1 cellular context compared by ENCODE assay signal in the genomic region with DNA sequence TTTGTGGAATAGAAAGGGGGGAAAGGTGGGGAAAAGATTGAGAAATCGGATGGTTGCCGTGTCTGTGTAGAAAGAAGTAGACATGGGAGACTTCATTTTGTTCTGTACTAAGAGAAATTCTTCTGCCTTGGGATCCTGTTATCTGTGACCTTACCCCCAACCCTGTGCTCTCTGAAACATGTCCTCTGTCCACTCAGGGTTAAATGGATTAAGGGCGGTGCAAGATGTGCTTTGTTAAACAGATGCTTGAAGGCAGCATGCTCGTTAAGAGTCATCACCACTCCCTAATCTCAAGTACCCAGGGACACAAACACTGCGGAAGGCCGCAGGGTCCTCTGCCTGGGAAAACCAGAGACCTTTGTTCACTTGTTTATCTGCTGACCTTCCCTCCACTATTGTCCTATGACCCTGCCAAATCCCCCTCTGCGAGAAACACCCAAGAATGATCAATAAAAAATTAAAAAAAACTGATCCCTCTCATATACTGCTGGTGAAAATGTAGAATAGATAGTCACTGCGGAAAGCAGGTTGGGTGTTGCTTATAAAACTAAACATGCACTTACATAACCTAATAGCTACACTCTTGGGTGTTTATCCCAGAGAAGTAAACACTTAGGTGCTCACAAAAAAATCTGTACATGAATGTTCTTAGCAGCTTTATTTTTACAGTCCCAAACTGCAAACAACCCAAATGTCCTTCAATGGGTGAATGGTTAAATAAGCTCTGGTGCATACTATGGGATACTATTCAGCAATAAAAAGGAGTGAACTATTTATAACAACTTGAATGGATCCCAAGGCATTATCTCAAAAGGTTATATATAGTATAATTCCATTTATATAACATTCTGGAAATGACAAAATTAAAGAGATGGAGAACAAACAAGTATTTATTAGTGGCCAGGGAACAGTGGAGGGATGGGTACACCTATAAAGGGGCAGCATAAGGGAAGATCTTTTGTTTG.
A peak's percentile ranks its signal among the peaks of the same experiment; 100 is the strongest.
TF ChIP-seq lines count a peak whose summit lies in the region.
"Not testable (repeated sequence)": the region's sequence is repeated elsewhere in the genome, so short reads cannot be mapped to it uniquely, and the experiment has no call there.

No MANE protein-coding gene starts in this region.

TF ChIP-seq in HepG2, 621 proteins besides CTCF, POLR2A, EP300 and RAD21 (continued from another document):
- TF ChIP-seq, protein P1, sequence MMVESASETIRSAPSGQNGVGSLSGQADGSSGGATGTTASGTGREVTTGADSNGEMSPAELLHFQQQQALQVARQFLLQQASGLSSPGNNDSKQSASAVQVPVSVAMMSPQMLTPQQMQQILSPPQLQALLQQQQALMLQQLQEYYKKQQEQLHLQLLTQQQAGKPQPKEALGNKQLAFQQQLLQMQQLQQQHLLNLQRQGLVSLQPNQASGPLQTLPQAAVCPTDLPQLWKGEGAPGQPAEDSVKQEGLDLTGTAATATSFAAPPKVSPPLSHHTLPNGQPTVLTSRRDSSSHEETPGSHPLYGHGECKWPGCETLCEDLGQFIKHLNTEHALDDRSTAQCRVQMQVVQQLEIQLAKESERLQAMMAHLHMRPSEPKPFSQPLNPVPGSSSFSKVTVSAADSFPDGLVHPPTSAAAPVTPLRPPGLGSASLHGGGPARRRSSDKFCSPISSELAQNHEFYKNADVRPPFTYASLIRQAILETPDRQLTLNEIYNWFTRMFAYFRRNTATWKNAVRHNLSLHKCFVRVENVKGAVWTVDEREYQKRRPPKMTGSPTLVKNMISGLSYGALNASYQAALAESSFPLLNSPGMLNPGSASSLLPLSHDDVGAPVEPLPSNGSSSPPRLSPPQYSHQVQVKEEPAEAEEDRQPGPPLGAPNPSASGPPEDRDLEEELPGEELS (CRISPR knock-in tag; IDR thresholded peaks at IDR 0.05) = 0 out of 2 replicates have a peak, but pooled peaks have one; percentile 21
- TF ChIP-seq SOX6 (IDR thresholded peaks at IDR 0.05) = not testable (repeated sequence)
- peak; percentile 64 for TF ChIP-seq SOX6 (CRISPR knock-in tag; IDR thresholded peaks at IDR 0.05)
- peak; percentile 52; the same call in 1 of the 2 replicates for TF ChIP-seq ZNF652 (CRISPR knock-in tag; IDR thresholded peaks at IDR 0.05; ENCODE audit: borderline replicate concordance, low read depth)
- peak; percentile 75 for TF ChIP-seq BCL6 (CRISPR knock-in tag; IDR thresholded peaks at IDR 0.05)
